In the genomic region with DNA sequence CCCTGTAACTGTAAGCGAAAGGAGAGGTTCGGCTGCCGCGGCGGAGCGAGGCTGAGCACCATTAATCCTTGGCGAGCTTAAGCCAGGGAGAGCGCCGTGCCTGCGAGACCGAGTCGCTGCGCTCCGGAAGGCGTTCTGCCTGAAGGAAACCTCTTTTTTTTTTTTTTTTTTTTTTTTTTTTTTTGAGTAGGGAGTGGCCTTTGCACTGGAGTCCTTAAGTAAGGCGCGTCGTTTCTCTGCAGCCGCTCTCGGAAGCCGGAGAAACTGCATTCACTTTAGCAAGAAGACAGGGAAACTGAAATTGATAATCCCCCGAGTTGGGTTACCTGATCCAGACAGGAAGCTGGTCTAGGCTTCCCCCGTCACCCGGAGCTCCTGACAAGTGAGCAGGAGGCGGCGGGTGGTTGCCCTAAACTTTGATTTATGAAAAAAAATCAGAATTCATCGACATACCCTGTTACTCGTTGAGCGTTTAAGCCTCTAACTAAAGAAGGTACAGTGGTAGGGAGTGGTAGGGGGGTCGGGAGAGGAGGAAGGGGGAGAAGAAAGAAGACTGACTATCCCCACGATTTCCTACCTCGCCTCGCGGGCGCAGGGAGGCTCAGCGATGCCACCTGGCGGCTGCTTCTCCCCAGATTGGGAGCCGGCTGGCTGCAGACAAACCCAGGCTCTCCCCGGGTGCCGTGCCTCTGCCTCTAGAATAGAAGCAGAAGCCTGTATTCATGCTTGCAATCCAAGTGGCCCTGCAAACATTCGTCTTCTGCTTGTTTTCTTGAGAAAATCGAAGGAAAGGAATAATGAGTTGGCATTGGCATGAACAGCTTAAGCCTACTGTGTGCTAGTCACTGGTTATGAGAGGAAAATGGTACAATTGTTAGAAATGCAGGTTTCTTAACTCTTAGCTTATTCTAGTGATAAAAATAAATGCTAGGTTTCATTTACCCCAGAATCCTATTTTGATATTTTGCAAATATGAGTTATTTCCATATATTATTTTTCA, we compare ENCODE assay signal across 8 cellular contexts. TPM values are rescaled to one million over a fixed set of nuclear protein-coding genes. Genes with fewer than 3 reads are reported as not detected.
DNase-seq lines count a peak whose midpoint lies in the region; ATAC-seq and TF ChIP-seq lines count a peak whose summit lies in the region.

No MANE protein-coding gene starts in this region.

- H3K4me1 Mint-ChIP-seq in CD4-positive, alpha-beta memory T cell: peaks cover 5 to 21% (median 15%) of the 10 kb centered on the region in 4 donors

- H3K4me1 ChIP-seq in CD4-positive, alpha-beta memory T cell (ENCODE audit: insufficient read depth, low read length): peaks cover 32% of the 10 kb centered on the region
- peaks cover 18% of the 10 kb centered on the region for H3K4me1 ChIP-seq in lower lobe of right lung

- H3K27me3 Mint-ChIP-seq in CD4-positive, alpha-beta memory T cell: peaks cover 15 to 30% of the 10 kb centered on the region in 2 donors

- no peaks in the 10 kb centered on the region for H3K9me3 ChIP-seq in CD4-positive, alpha-beta memory T cell (ENCODE audit: control insufficient read depth in 1 of 2, low read length in 2 of 2)
- H3K9me3 ChIP-seq in lower lobe of right lung: no peaks in the 10 kb centered on the region

- H3K27ac Mint-ChIP-seq in CD4-positive, alpha-beta memory T cell: peak overlapping the region in 4 of 7 donors; percentile 31 to 42 (median 38)

- intact Hi-C loops in CD4-positive, alpha-beta memory T cell (cut with micrococcal nuclease): loop anchor here (1.0 to 5.0 kb wide), 2 partner anchors 1025 to 1497 kb away; no protein-coding TSS in a partner anchor
- intact Hi-C loops in lower lobe of right lung (cut with DNase I): loop anchor here (10.0 kb wide), 1 partner anchor 1024 kb away; no protein-coding TSS in a partner anchor

- peak overlapping the region; percentile 89 to 96 (median 92) for H3K4me3 Mint-ChIP-seq in CD4-positive, alpha-beta memory T cell

- peaks cover 14% of the 10 kb centered on the region for H3K27me3 ChIP-seq in CD4-positive, alpha-beta memory T cell (ENCODE audit: insufficient read depth, low read length)
- no peaks in the 10 kb centered on the region for H3K27me3 ChIP-seq in lower lobe of right lung (ENCODE audit: low read depth)

- TF ChIP-seq CTCF in lower lobe of right lung (IDR thresholded peaks at IDR 0.05): peak; percentile 92

- DNase-seq in CD4-positive, alpha-beta memory T cell: peak; percentile 62 to 71 (median 67)
- DNase-seq in NCI-H69 (lab: John Stamatoyannopoulos, UW) (peak; percentile 97), ecto neural progenitor cell (ENCODE audit: low spot score) (peak; percentile 92), lower lobe of right lung (peak; percentile 91)
- peak; percentile 86 to 89 for DNase-seq in activated CD4-positive, alpha-beta T cell treated with anti-CD3 and anti-CD28 coated beads, Interleukin-2, amount 50 U/mL, for 48 hours
- DNase-seq in stimulated activated CD4-positive, alpha-beta T cell treated with anti-CD3 and anti-CD28 coated beads, TNF-alpha, amount 100 ng/mL, for 24 hours (ENCODE audit: low read depth in 3 of 3): peak; percentile 64 to 82 (median 69)

- peaks cover 0 to 2% (median 0%) of the 10 kb centered on the region in 8 donors for H3K9me3 Mint-ChIP-seq in CD4-positive, alpha-beta memory T cell

- ATAC-seq in GM19395 (IDR thresholded peaks at IDR 0.05; ENCODE audit: unreplicated experiment) (peak; percentile 35), HG03558 (IDR thresholded peaks at IDR 0.05; ENCODE audit: extremely low read depth, unreplicated experiment) (peak; percentile 16), lower lobe of right lung (peak; percentile 75 to 81)

- POLR2A ChIA-PET in CD4-positive, alpha-beta memory T cell (lab: Charles Lee; ENCODE audit: partially characterized antibody): interaction anchor here (1.2 kb wide), 1 partner anchor 8 kb away, joined by 4 read pairs; no protein-coding TSS in a partner anchor

- CTCF ChIA-PET in CD4-positive, alpha-beta memory T cell (lab: Charles Lee; ENCODE audit: partially characterized antibody): interaction anchor here (0.6 to 7.8 kb wide), 22 partner anchors 9 to 1496 kb away, joined by 3 to 124 read pairs (median 3); no protein-coding TSS in a partner anchor

- H3K27ac ChIP-seq in CD4-positive, alpha-beta memory T cell (ENCODE audit: low read depth, low read length): no peak overlapping the region
- peak overlapping the region; percentile 81 for H3K27ac ChIP-seq in lower lobe of right lung

- H3K4me3 ChIP-seq in CD4-positive, alpha-beta memory T cell (ENCODE audit: low read length in 2 of 2): peak overlapping the region; percentile 73 to 76
- H3K4me3 ChIP-seq in lower lobe of right lung: peak overlapping the region; percentile 70

- peaks cover 0 to 3% of the 10 kb centered on the region in 2 donors for H3K36me3 Mint-ChIP-seq in CD4-positive, alpha-beta memory T cell

- H3K36me3 ChIP-seq in CD4-positive, alpha-beta memory T cell (ENCODE audit: insufficient read depth, low read length): no peaks in the 10 kb centered on the region
- no peaks in the 10 kb centered on the region for H3K36me3 ChIP-seq in lower lobe of right lung

RNA-seq across cellular contexts. Expression of a gene that starts 4.4 kb away (rescaled TPM):
- total RNA-seq in CD4-positive, alpha-beta memory T cell: under 1 TPM; 0.12 to 0.14 TPM
- polyA plus RNA-seq in CD4-positive, alpha-beta memory T cell: under 1 TPM; 0.11 to 0.13 TPM
- 19.6 TPM for total RNA-seq in lower lobe of right lung

Comparison
In these comparisons a context has a peak if more than half of its experiments do, and no peak if none do; other contexts are left out.
1. ATAC-seq: peak in every context shown above with its lines; median percentile 78 in lower lobe of right lung; 35 in GM19395; 16 in HG03558.
2. RNA of a gene that starts 4.4 kb away (total RNA-seq): 19.6 TPM in lower lobe of right lung (single experiment); 0.12 to 0.14 TPM in CD4-positive, alpha-beta memory T cell; every median in the first group is over 10 times any median in the second.
3. Peak in every context shown above with its lines, with median percentiles within 50 percentile points of each other: DNase-seq.